Comparison of ENCODE assay signal across 25 cellular contexts in the genomic region with DNA sequence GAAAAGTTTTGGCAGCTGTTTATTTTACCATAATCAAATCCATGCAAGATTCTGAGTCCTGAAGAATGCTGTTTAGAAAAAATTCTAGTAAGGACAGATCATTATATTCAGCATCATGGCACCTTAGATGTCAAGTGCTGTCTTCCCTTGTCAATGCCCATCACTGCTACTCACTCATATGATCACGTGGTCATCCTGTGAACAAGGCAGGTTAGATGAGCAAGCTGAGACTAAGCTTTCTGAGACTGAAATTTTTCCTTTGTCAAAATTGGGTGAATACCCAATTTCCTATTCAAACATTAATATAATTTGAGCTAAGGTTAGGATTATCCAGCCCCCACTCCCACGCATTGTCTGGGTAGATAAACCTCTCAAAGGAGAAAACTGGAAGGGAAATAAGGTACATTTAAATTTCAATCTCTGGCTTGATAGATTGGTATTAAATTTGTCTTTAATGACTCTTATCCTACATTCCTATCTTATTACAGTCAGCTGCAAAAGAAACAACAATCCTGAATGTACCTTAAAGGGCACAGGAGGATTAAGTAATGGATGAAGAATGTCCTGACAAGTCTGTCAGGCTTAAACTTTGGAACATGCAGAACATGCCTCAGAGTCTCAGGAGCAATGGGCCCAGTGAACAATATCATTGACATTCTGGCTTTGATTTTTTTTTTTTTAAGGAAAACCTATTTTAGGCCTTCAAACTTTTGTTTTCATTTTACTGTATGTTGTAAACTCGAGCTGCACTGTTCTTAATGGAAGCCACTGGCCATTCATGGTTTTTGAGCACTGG.
DNase-seq lines count a peak whose midpoint lies in the region; ATAC-seq, FAIRE-seq and TF ChIP-seq lines count a peak whose summit lies in the region.
"Had no signal": no experiment of that assay in that cellular context is flagged by ENCODE, and none has a peak within 500 bp of the region (broad histone marks: within the 10 kb centered on the region; RNA-seq: fewer than 3 reads in every experiment).

No MANE protein-coding gene starts in this region.

- H3K27me3 ChIP-seq in breast epithelium (no peaks in the 10 kb centered on the region), astrocyte (ENCODE audit: insufficient read depth, low read length) (no peaks in the 10 kb centered on the region)
- H3K27me3 ChIP-seq: right atrium auricular region, transverse colon had no signal

- TF ChIP-seq CTCF in MCF 10A (IDR thresholded peaks at IDR 0.05; ENCODE audit: unreplicated experiment): no peak
- TF ChIP-seq CTCF in breast epithelium (IDR thresholded peaks at IDR 0.05): no peak
- no peak for TF ChIP-seq CTCF in astrocyte (IDR thresholded peaks at IDR 0.05; ENCODE audit: insufficient read depth, low read depth, low read length)
- no peak for TF ChIP-seq CTCF in fibroblast of the aortic adventitia (IDR thresholded peaks at IDR 0.05; ENCODE audit: insufficient read depth, low read length)

- H3K4me3 ChIP-seq in breast epithelium (no peak overlapping the region), astrocyte (ENCODE audit: insufficient read depth, low read depth, low read length) (no peak overlapping the region), fibroblast of the aortic adventitia (ENCODE audit: low read depth, low read length) (no peak overlapping the region)
- H3K4me3 ChIP-seq: GM12878, right atrium auricular region, transverse colon had no signal

- H3K4me3 Mint-ChIP-seq in MCF 10A (ENCODE audit: unreplicated experiment) (no peak overlapping the region), astrocyte (ENCODE audit: unreplicated experiment) (no peak overlapping the region)
- H3K4me3 Mint-ChIP-seq: activated B cell treated with CpG ODN at 0.5 μM for 24 hours; activated CD8-positive, alpha-beta T cell treated with anti-CD3 and anti-CD28 coated beads, Interleukin-2, amount 10 ng/mL, durations not matched to agents 7 days and 5 days; activated naive CD4-positive, alpha-beta T cell treated with anti-CD3 and anti-CD28 coated beads for 36 hours; central memory CD8-positive, alpha-beta T cell; IgD-negative memory B cell; natural killer cell; stimulated activated naive CD8-positive, alpha-beta T cell treated with anti-CD3 and anti-CD28 coated beads, Interleukin-15, Interleukin-2, amounts not matched to agents 100 ng/mL and 50 ng/mL, for 24 hours had no signal

- H3K4me1 Mint-ChIP-seq in MCF 10A (ENCODE audit: insufficient read depth, unreplicated experiment) (peaks cover 26% of the 10 kb centered on the region), astrocyte (ENCODE audit: low read depth, unreplicated experiment) (peaks cover 13% of the 10 kb centered on the region)
- H3K4me1 Mint-ChIP-seq: activated B cell treated with CpG ODN at 0.5 μM for 24 hours; central memory CD8-positive, alpha-beta T cell; IgD-negative memory B cell; natural killer cell had no signal

- BruUV-seq in MCF 10A (replicated peaks; lab: Mats Ljungman, UMichigan): no TSS peak

- intact Hi-C loops in MCF 10A (cut with micrococcal nuclease): no loop called here
- intact Hi-C loops in breast epithelium (cut with DNase I; ENCODE audit: low total_unique reads): no loop called here

- H3K4me2 ChIP-seq in astrocyte (ENCODE audit: low read length): peak overlapping the region; percentile 13

- H3K36me3 ChIP-seq in breast epithelium: no peaks in the 10 kb centered on the region
- H3K36me3 ChIP-seq in astrocyte (ENCODE audit: insufficient read depth, low read length): no peaks in the 10 kb centered on the region
- H3K36me3 ChIP-seq: right atrium auricular region, transverse colon had no signal

- FAIRE-seq in astrocyte (lab: Jason Lieb, UNC) (no peak), urothelium cell line (lab: Jason Lieb, UNC) (peak; percentile 86)
- FAIRE-seq: GM12878 had no signal

- H3K36me3 Mint-ChIP-seq in MCF 10A (ENCODE audit: insufficient read depth, unreplicated experiment) (no peaks in the 10 kb centered on the region), astrocyte (ENCODE audit: low read depth, unreplicated experiment) (peaks cover 3% of the 10 kb centered on the region)
- H3K36me3 Mint-ChIP-seq: IgD-negative memory B cell, natural killer cell had no signal

- POLR2A ChIA-PET in MCF 10A (lab: Yijun Ruan, JAX): interaction anchor here (1.0 to 3.7 kb wide), 12 partner anchors 8 to 1521 kb away, joined by 3 to 33 read pairs (median 6); a partner anchor contains a TSS

- H3K27me3 Mint-ChIP-seq in MCF 10A (ENCODE audit: insufficient read depth, unreplicated experiment): no peaks in the 10 kb centered on the region
- H3K27me3 Mint-ChIP-seq in astrocyte (ENCODE audit: low read depth, unreplicated experiment): no peaks in the 10 kb centered on the region
- H3K27me3 Mint-ChIP-seq: central memory CD8-positive, alpha-beta T cell; IgD-negative memory B cell; stimulated activated naive CD8-positive, alpha-beta T cell treated with anti-CD3 and anti-CD28 coated beads, Interleukin-15, Interleukin-2, amounts not matched to agents 100 ng/mL and 50 ng/mL, for 24 hours had no signal

- DNase-seq in MCF 10A (ENCODE audit: unreplicated experiment) (no peak), breast epithelium (ENCODE audit: low spot score in 2 of 2) (no peak), astrocyte (ENCODE audit: low read depth) (peak; percentile 66), fibroblast of the aortic adventitia (ENCODE audit: low read depth) (peak; percentile 20), urothelium cell line (ENCODE audit: low spot score) (no peak), NCI-H1694 treated with DMSO at 0.1 percent for 48 hours (lab: John Stamatoyannopoulos, UW) (no peak)
- no peak for DNase-seq in activated naive CD4-positive, alpha-beta T cell treated with anti-CD3 and anti-CD28 coated beads, Interleukin-2, amount 50 U/mL, for 16 hours
- DNase-seq: activated B cell treated with CpG ODN at 0.5 μM for 24 hours; activated CD8-positive, alpha-beta T cell treated with anti-CD3 and anti-CD28 coated beads, Interleukin-2, amount 10 ng/mL, durations not matched to agents 7 days and 5 days; activated naive CD4-positive, alpha-beta T cell treated with anti-CD3 and anti-CD28 coated beads for 36 hours; activated T-cell treated with anti-CD3 and anti-CD28 coated beads, Interleukin-2, amount 50 U/mL, for 1 hour; midbrain; natural killer cell; NCI-H1694; Right ventricle myocardium superior; T-helper 9 cell; transverse colon had no signal

- no peak for TF ChIP-seq POLR2A in breast epithelium (IDR thresholded peaks at IDR 0.05)

- CTCF ChIA-PET in MCF 10A (lab: Yijun Ruan, JAX): interaction anchor here (0.6 to 2.1 kb wide), 13 partner anchors 8 to 1323 kb away, joined by 3 to 7 read pairs (median 4); no protein-coding TSS in a partner anchor

- H3K9ac ChIP-seq in astrocyte (ENCODE audit: low read length): no peak overlapping the region

- no peak for ATAC-seq in HG02981 (IDR thresholded peaks at IDR 0.05; ENCODE audit: unreplicated experiment)
- ATAC-seq: activated CD8-positive, alpha-beta T cell treated with anti-CD3 and anti-CD28 coated beads, Interleukin-2, amount 10 ng/mL, durations not matched to agents 7 days and 5 days; GM12878; natural killer cell had no signal

- no peaks in the 10 kb centered on the region for H3K9me3 Mint-ChIP-seq in MCF 10A (ENCODE audit: unreplicated experiment)
- H3K9me3 Mint-ChIP-seq in astrocyte (ENCODE audit: unreplicated experiment): peaks cover 3% of the 10 kb centered on the region
- H3K9me3 Mint-ChIP-seq: activated B cell treated with CpG ODN at 0.5 μM for 24 hours; activated naive CD4-positive, alpha-beta T cell treated with anti-CD3 and anti-CD28 coated beads for 36 hours; central memory CD8-positive, alpha-beta T cell; IgD-negative memory B cell; natural killer cell; stimulated activated naive CD8-positive, alpha-beta T cell treated with anti-CD3 and anti-CD28 coated beads, Interleukin-15, Interleukin-2, amounts not matched to agents 100 ng/mL and 50 ng/mL, for 24 hours had no signal

- H4K20me1 ChIP-seq in astrocyte (ENCODE audit: insufficient read depth, low read length): no peaks in the 10 kb centered on the region

- no peak overlapping the region for H2AFZ ChIP-seq in astrocyte (ENCODE audit: low read depth, low read length)

- H3K4me1 ChIP-seq in breast epithelium: no peaks in the 10 kb centered on the region
- H3K4me1 ChIP-seq in astrocyte (ENCODE audit: insufficient read depth, low read length): peaks cover 6% of the 10 kb centered on the region
- H3K4me1 ChIP-seq: right atrium auricular region, transverse colon had no signal

- peak overlapping the region; percentile 51 for H3K27ac Mint-ChIP-seq in MCF 10A (ENCODE audit: low read depth, unreplicated experiment)
- no peak overlapping the region for H3K27ac Mint-ChIP-seq in astrocyte (ENCODE audit: unreplicated experiment)
- H3K27ac Mint-ChIP-seq: activated B cell treated with CpG ODN at 0.5 μM for 24 hours; activated CD8-positive, alpha-beta T cell treated with anti-CD3 and anti-CD28 coated beads, Interleukin-2, amount 10 ng/mL, durations not matched to agents 7 days and 5 days; activated naive CD4-positive, alpha-beta T cell treated with anti-CD3 and anti-CD28 coated beads for 36 hours; IgD-negative memory B cell; natural killer cell; stimulated activated naive CD8-positive, alpha-beta T cell treated with anti-CD3 and anti-CD28 coated beads, Interleukin-15, Interleukin-2, amounts not matched to agents 100 ng/mL and 50 ng/mL, for 24 hours had no signal

- no peaks in the 10 kb centered on the region for H3K9me3 ChIP-seq in breast epithelium
- H3K9me3 ChIP-seq in astrocyte (ENCODE audit: insufficient read depth, low read depth, low read length): no peaks in the 10 kb centered on the region
- H3K9me3 ChIP-seq: right atrium auricular region, transverse colon had no signal

- H3K27ac ChIP-seq in breast epithelium (no peak overlapping the region), astrocyte (ENCODE audit: low read depth, low read length) (no peak overlapping the region)
- H3K27ac ChIP-seq: 22Rv1, HL-60, right atrium auricular region, transverse colon had no signal

- no peaks in the 10 kb centered on the region for H3K79me2 ChIP-seq in astrocyte (ENCODE audit: insufficient read depth, low read length)

Comparison
In these comparisons a context has a peak if more than half of its experiments do, and no peak if none do; other contexts are left out.
1. DNase-seq: peak in astrocyte (single experiment) and fibroblast of the aortic adventitia (single experiment); none in MCF 10A (single experiment), breast epithelium (0 of 2), urothelium cell line (single experiment), activated naive CD4-positive, alpha-beta T cell treated with anti-CD3 and anti-CD28 coated beads, Interleukin-2, amount 50 U/mL, for 16 hours (single experiment) and NCI-H1694 treated with DMSO at 0.1 percent for 48 hours (single experiment).